Comparison of ENCODE assay signal across 1 cellular context in the genomic region with DNA sequence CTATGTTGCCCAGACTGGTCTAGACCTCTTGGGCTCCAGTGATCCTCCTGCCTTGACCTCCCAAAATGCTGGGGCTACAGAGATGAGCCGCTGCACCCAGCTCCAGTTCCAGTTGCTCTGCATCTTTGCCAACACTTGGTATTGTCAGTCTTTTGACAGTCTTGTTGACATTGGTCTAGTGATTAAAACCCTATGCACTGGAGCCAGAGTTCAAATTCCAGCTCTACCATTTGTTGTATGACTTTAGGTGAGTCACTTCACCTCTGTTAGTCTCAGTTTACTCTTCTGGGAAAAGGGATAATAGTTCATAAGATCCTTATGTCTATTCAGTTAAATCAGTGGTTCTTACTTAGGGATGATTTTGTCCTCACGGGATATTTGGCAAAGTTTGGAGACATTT.
TF ChIP-seq lines count a peak whose summit lies in the region.

No MANE protein-coding gene starts in this region.

TF ChIP-seq in GM23338, 12 proteins besides CTCF, POLR2A, EP300 and RAD21:
- TF ChIP-seq, protein P1, sequence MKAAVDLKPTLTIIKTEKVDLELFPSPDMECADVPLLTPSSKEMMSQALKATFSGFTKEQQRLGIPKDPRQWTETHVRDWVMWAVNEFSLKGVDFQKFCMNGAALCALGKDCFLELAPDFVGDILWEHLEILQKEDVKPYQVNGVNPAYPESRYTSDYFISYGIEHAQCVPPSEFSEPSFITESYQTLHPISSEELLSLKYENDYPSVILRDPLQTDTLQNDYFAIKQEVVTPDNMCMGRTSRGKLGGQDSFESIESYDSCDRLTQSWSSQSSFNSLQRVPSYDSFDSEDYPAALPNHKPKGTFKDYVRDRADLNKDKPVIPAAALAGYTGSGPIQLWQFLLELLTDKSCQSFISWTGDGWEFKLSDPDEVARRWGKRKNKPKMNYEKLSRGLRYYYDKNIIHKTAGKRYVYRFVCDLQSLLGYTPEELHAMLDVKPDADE (IDR thresholded peaks at IDR 0.05): no peak
- TF ChIP-seq ZNF462 (CRISPR knock-in tag; IDR thresholded peaks at IDR 0.05) (no peak), ZNF331 (CRISPR knock-in tag; IDR thresholded peaks at IDR 0.05; ENCODE audit: low read depth) (no peak), EZH2 (IDR thresholded peaks at IDR 0.05; ENCODE audit: low read depth, unreplicated experiment) (no peak)
